ENCODE assay signal across 17 cellular contexts in the genomic region with DNA sequence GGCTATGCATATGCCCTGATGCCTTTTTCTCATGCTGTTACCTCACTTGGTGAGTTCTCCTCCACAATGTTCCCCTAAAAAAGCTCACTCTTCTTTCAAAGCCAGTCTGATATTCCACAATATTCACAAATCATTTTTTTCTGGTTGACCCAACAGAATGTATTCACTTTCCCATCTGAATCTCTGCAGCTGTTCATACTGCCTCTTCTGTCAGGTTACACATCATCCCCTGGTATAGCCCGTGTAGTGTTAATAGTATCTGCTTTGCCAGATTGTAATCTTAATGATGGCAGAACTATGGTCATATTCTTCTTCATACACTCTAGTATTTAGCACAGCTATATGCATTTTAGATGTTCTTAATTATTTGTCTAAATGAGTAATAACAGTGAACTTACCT.
DNase-seq lines count a peak whose midpoint lies in the region; ATAC-seq, FAIRE-seq and TF ChIP-seq lines count a peak whose summit lies in the region.
"Had no signal": no experiment of that assay in that cellular context is flagged by ENCODE, and none has a peak within 500 bp of the region (broad histone marks: within the 10 kb centered on the region; RNA-seq: fewer than 3 reads in every experiment).

No MANE protein-coding gene starts in this region.

- WGBS in IMR-90 (ENCODE audit: extremely low coverage in 2 of 2, insufficient read length in 1 of 2), 2 experiments, result no CpG with 5 or more reads among the region's 1 CpG
- 33 to 51% methylated on average over 1 of the region's 1 CpG for WGBS in pancreas, 2 donors

- H3K36me3 Mint-ChIP-seq in CD14-positive monocyte, result no peaks in the 10 kb centered on the region
- H3K36me3 Mint-ChIP-seq: CD8-positive, alpha-beta T cell had no signal

- no peak overlapping the region; the same call in 1 of the 2 replicates for H3K4me2 ChIP-seq in IMR-90 (ENCODE audit: low read depth, low read length)
- H3K4me2 ChIP-seq: A549 had no signal

- TF ChIP-seq CTCF in IMR-90 (conservative IDR thresholded peaks at IDR 0.05; ENCODE audit: low read depth, low read length) (no peak), VCaP (conservative IDR thresholded peaks at IDR 0.05) (no peak), pancreas (IDR thresholded peaks at IDR 0.05) (no peak), CD14-positive monocyte (IDR thresholded peaks at IDR 0.05) (no peak)

- H3K36me3 ChIP-seq in IMR-90 (ENCODE audit: control insufficient read depth, insufficient read depth, low read length) (no peaks in the 10 kb centered on the region), pancreas (no peaks in the 10 kb centered on the region)
- H3K36me3 ChIP-seq: MG63 had no signal

- peak overlapping the region; percentile 57; the same call in 1 of the 2 replicates for H3K14ac ChIP-seq in IMR-90 (replicated peaks; ENCODE audit: low read depth, low read length)

- no peak overlapping the region for H3K27ac ChIP-seq in IMR-90 (ENCODE audit: insufficient read depth, low read length)
- peak overlapping the region; percentile 34 for H3K27ac ChIP-seq in VCaP
- H3K27ac ChIP-seq in pancreas, result peak overlapping the region in 3 of 4 donors; percentile 8 to 59 (median 26)
- H3K27ac ChIP-seq: A549, HL-60 had no signal

- POLR2A ChIA-PET in IMR-90 (lab: Charles Lee; ENCODE audit: unreplicated experiment), result no interaction called here

- H3K4me1 Mint-ChIP-seq in CD14-positive monocyte, result no peaks in the 10 kb centered on the region

- H3K4me1 ChIP-seq in IMR-90 (ENCODE audit: control insufficient read depth, insufficient read depth, low read length), result peaks cover 9% of the 10 kb centered on the region
- peaks cover 10 to 12% (median 11%) of the 10 kb centered on the region in 3 donors for H3K4me1 ChIP-seq in pancreas
- H3K4me1 ChIP-seq: A549 had no signal

- H3K18ac ChIP-seq in IMR-90 (ENCODE audit: low read depth, low read length), result peak overlapping the region; percentile 54; the same call in 1 of the 2 replicates

- DNase-seq in IMR-90 (no peak), pancreas (no peak), CD14-positive monocyte (ENCODE audit: low spot score) (no peak), NCI-H69 (lab: John Stamatoyannopoulos, UW) (no peak)
- DNase-seq: CD8-positive, alpha-beta T cell; DMS79 treated with DMSO at 0.1 percent for 48 hours; NCI-H1048; NCI-H1436 treated with DMSO at 0.1 percent for 48 hours; NCI-H2029; SHP77 treated with DMSO at 0.1 percent for 48 hours had no signal

- no peaks in the 10 kb centered on the region for H3K27me3 ChIP-seq in IMR-90 (ENCODE audit: control insufficient read depth, insufficient read depth, low read length)
- no peaks in the 10 kb centered on the region for H3K27me3 ChIP-seq in pancreas
- H3K27me3 ChIP-seq: MG63 had no signal

- no TSS peak for BruUV-seq in IMR-90 (replicated peaks; lab: Mats Ljungman, UMichigan)

- H4K8ac ChIP-seq in IMR-90 (ENCODE audit: low read depth in 2 of 2, low read length in 2 of 2), result peak overlapping the region in 1 of 2 experiments; percentile 58; a peak in 2 of 4 replicates

- H3K9me1 ChIP-seq in IMR-90 (ENCODE audit: insufficient read depth, low read length), result peaks cover 8% of the 10 kb centered on the region

- dilution Hi-C loops in IMR-90 (cut with HindIII; ENCODE audit: low sequenced_read_pairs, unreplicated experiment), result no loop called here

- H4K20me1 ChIP-seq in IMR-90 (ENCODE audit: insufficient read depth, low read length), result no peaks in the 10 kb centered on the region

- peak overlapping the region; percentile 87 for H2BK120ac ChIP-seq in IMR-90 (ENCODE audit: low read depth, low read length)

- peaks cover 0 to 2% (median 0%) of the 10 kb centered on the region in 3 donors for H3K27me3 Mint-ChIP-seq in CD14-positive monocyte (ENCODE audit: low read depth in 3 of 3)

- no peak for FAIRE-seq in pancreas (lab: Jason Lieb, UNC)
- FAIRE-seq: A549, D721Med had no signal

- H3K4me3 ChIP-seq in IMR-90 (ENCODE audit: insufficient read depth, low read depth, low read length) (no peak overlapping the region), pancreas (no peak overlapping the region)
- H3K4me3 ChIP-seq: A549, MG63 had no signal

- no peaks in the 10 kb centered on the region for H3K79me1 ChIP-seq in IMR-90 (ENCODE audit: low read depth in 1 of 2, low read length in 2 of 2)

- H3K27ac Mint-ChIP-seq in CD14-positive monocyte, result no peak overlapping the region
- H3K27ac Mint-ChIP-seq: CD8-positive, alpha-beta T cell had no signal

- no peaks in the 10 kb centered on the region for H3K9me3 ChIP-seq in IMR-90 (ENCODE audit: control insufficient read depth, insufficient read depth, low read length)
- no peaks in the 10 kb centered on the region for H3K9me3 ChIP-seq in pancreas
- H3K9me3 ChIP-seq: A549, MG63 had no signal

- H2AFZ ChIP-seq in IMR-90 (replicated peaks; ENCODE audit: low read length, poor library complexity), result no peak overlapping the region

- H2BK5ac ChIP-seq in IMR-90 (ENCODE audit: low read depth, low read length, poor library complexity, severe bottlenecking), result peak overlapping the region; percentile 66

- peaks cover 3 to 10% (median 6%) of the 10 kb centered on the region in 7 donors for H3K9me3 Mint-ChIP-seq in CD14-positive monocyte
- H3K9me3 Mint-ChIP-seq: CD8-positive, alpha-beta T cell had no signal

- H3K23ac ChIP-seq in IMR-90 (ENCODE audit: low read depth, low read length), result peak overlapping the region; percentile 64; the same call in 1 of the 2 replicates

- H3K4ac ChIP-seq in IMR-90 (ENCODE audit: low read depth, low read length), result peak overlapping the region; percentile 76

- H4K5ac ChIP-seq in IMR-90 (ENCODE audit: low read depth, low read length), result no peak overlapping the region

- CTCF ChIA-PET in IMR-90 (lab: Yijun Ruan, JAX), result no interaction called here

- TF ChIP-seq POLR2A in IMR-90 (IDR thresholded peaks at IDR 0.05; ENCODE audit: low read depth, low read length), result no peak

- H2BK20ac ChIP-seq in IMR-90 (ENCODE audit: low read depth, low read length), result peak overlapping the region; percentile 83

- ATAC-seq in IMR-90 (ENCODE audit: low read depth) (peak; percentile 31), esophagus mucosa (peak; percentile 4), pancreas (peak in 3 of 4 donors; percentile 2 to 13 (median 3)), GM18498 (IDR thresholded peaks at IDR 0.05; ENCODE audit: unreplicated experiment) (no peak)
- ATAC-seq: CD8-positive, alpha-beta T cell had no signal

- H2BK15ac ChIP-seq in IMR-90 (ENCODE audit: low read depth, low read length), result peak overlapping the region; percentile 26; the same call in 1 of the 3 replicates

- no peak overlapping the region for H2AK9ac ChIP-seq in IMR-90 (replicated peaks; ENCODE audit: low read depth, low read length, poor library complexity)

- H3K9ac ChIP-seq in IMR-90 (ENCODE audit: low read depth, low read length), result no peak overlapping the region

- intact Hi-C loops in IMR-90 (cut with micrococcal nuclease) (no loop called here), pancreas (cut with DNase I) (no loop called here), CD14-positive monocyte (cut with micrococcal nuclease) (no loop called here)

- TF ChIP-seq RAD21 in IMR-90 (IDR thresholded peaks at IDR 0.05; ENCODE audit: low read length), result no peak

- peak overlapping the region; percentile 58; the same call in 1 of the 2 replicates for H2AK5ac ChIP-seq in IMR-90 (ENCODE audit: low read depth, low read length)

- H3K4me3 Mint-ChIP-seq in CD14-positive monocyte, result no peak overlapping the region
- H3K4me3 Mint-ChIP-seq: CD8-positive, alpha-beta T cell had no signal

- H4K91ac ChIP-seq in IMR-90 (ENCODE audit: insufficient read depth, low read depth, low read length), result no peak overlapping the region; the same call in 1 of the 2 replicates

- in situ Hi-C loops in IMR-90 (cut with MboI; ENCODE audit: low sequenced_read_pairs), result no loop called here

- H3K56ac ChIP-seq in IMR-90 (ENCODE audit: extremely low read depth, insufficient read depth, low read length), result no peak overlapping the region

TF ChIP-seq in IMR-90, 13 proteins besides CTCF, POLR2A, EP300 and RAD21:
- TF ChIP-seq MAFK (IDR thresholded peaks at IDR 0.05; ENCODE audit: low read depth, low read length) (no peak), RCOR1 (IDR thresholded peaks at IDR 0.05; ENCODE audit: insufficient replicate concordance, low read length) (no peak), BHLHE40 (IDR thresholded peaks at IDR 0.05; ENCODE audit: low read depth, low read length) (no peak), NFE2L2 (IDR thresholded peaks at IDR 0.05; ENCODE audit: low read depth, low read length) (no peak), MAZ (IDR thresholded peaks at IDR 0.05; ENCODE audit: borderline replicate concordance, low read depth, low read length) (no peak), MXI1 (IDR thresholded peaks at IDR 0.05; ENCODE audit: borderline replicate concordance, low read depth, low read length) (no peak), RFX5 (IDR thresholded peaks at IDR 0.05; ENCODE audit: low read depth, low read length) (no peak), CEBPB (IDR thresholded peaks at IDR 0.05; ENCODE audit: low read depth, low read length) (no peak), FOS (IDR thresholded peaks at IDR 0.05; ENCODE audit: low read depth, low read length) (no peak), SMC3 (IDR thresholded peaks at IDR 0.05; ENCODE audit: low read depth, low read length) (no peak), CHD1 (IDR thresholded peaks at IDR 0.05; ENCODE audit: low read depth, low read length) (no peak)
- TF ChIP-seq, protein P1, sequence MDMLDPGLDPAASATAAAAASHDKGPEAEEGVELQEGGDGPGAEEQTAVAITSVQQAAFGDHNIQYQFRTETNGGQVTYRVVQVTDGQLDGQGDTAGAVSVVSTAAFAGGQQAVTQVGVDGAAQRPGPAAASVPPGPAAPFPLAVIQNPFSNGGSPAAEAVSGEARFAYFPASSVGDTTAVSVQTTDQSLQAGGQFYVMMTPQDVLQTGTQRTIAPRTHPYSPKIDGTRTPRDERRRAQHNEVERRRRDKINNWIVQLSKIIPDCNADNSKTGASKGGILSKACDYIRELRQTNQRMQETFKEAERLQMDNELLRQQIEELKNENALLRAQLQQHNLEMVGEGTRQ (IDR thresholded peaks at IDR 0.05; ENCODE audit: low read depth, low read length), result no peak
- TF ChIP-seq, protein P2, sequence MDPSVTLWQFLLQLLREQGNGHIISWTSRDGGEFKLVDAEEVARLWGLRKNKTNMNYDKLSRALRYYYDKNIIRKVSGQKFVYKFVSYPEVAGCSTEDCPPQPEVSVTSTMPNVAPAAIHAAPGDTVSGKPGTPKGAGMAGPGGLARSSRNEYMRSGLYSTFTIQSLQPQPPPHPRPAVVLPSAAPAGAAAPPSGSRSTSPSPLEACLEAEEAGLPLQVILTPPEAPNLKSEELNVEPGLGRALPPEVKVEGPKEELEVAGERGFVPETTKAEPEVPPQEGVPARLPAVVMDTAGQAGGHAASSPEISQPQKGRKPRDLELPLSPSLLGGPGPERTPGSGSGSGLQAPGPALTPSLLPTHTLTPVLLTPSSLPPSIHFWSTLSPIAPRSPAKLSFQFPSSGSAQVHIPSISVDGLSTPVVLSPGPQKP (IDR thresholded peaks at IDR 0.05; ENCODE audit: borderline replicate concordance, low read depth, low read length), result no peak
TF ChIP-seq in IMR-90: peak in this region for 0.
